ENCODE assay signal across 1 cellular context in the genomic region with DNA sequence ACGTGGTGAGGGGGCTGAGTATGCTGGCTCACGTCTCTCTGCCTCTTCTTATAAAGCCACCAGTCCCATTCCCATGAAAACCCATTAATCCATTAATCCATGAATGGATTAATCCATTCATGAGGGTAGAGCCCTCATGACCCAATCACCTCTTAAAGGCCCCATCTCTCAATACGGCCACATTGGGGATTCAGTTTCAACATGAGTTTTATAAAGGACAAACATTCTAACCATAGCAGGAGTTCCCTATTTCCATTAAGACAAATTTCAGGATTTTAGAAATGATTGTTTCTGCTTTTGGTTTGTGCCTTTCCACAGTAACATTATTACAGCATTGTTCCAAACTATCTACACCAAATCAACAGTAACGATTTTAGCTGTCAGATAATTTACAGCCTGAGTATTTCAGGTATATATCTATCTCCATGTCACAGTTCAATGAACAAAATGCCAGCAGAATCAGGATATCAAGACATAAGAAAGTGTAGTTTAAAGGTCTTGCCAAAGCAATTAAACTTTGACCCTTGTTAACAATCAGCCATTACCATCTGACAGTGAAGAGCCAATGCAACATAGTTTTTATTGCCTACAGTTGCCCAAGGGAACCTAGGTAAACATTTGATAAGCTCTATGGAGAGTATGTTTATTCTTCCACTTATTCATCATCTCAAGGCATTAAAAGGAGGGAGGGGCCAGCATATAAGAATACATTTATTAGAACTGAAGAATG.
TF ChIP-seq lines count a peak whose summit lies in the region.

No MANE protein-coding gene starts in this region.

TF ChIP-seq in GM12878, 131 proteins besides CTCF, POLR2A, EP300 and RAD21 (continued from another document):
- TF ChIP-seq, protein P1, sequence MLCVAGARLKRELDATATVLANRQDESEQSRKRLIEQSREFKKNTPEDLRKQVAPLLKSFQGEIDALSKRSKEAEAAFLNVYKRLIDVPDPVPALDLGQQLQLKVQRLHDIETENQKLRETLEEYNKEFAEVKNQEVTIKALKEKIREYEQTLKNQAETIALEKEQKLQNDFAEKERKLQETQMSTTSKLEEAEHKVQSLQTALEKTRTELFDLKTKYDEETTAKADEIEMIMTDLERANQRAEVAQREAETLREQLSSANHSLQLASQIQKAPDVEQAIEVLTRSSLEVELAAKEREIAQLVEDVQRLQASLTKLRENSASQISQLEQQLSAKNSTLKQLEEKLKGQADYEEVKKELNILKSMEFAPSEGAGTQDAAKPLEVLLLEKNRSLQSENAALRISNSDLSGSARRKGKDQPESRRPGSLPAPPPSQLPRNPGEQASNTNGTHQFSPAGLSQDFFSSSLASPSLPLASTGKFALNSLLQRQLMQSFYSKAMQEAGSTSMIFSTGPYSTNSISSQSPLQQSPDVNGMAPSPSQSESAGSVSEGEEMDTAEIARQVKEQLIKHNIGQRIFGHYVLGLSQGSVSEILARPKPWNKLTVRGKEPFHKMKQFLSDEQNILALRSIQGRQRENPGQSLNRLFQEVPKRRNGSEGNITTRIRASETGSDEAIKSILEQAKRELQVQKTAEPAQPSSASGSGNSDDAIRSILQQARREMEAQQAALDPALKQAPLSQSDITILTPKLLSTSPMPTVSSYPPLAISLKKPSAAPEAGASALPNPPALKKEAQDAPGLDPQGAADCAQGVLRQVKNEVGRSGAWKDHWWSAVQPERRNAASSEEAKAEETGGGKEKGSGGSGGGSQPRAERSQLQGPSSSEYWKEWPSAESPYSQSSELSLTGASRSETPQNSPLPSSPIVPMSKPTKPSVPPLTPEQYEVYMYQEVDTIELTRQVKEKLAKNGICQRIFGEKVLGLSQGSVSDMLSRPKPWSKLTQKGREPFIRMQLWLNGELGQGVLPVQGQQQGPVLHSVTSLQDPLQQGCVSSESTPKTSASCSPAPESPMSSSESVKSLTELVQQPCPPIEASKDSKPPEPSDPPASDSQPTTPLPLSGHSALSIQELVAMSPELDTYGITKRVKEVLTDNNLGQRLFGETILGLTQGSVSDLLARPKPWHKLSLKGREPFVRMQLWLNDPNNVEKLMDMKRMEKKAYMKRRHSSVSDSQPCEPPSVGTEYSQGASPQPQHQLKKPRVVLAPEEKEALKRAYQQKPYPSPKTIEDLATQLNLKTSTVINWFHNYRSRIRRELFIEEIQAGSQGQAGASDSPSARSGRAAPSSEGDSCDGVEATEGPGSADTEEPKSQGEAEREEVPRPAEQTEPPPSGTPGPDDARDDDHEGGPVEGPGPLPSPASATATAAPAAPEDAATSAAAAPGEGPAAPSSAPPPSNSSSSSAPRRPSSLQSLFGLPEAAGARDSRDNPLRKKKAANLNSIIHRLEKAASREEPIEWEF (IDR thresholded peaks at IDR 0.05; ENCODE audit: insufficient replicate concordance, low read depth, low read length) = no peak
- TF ChIP-seq, protein P2, sequence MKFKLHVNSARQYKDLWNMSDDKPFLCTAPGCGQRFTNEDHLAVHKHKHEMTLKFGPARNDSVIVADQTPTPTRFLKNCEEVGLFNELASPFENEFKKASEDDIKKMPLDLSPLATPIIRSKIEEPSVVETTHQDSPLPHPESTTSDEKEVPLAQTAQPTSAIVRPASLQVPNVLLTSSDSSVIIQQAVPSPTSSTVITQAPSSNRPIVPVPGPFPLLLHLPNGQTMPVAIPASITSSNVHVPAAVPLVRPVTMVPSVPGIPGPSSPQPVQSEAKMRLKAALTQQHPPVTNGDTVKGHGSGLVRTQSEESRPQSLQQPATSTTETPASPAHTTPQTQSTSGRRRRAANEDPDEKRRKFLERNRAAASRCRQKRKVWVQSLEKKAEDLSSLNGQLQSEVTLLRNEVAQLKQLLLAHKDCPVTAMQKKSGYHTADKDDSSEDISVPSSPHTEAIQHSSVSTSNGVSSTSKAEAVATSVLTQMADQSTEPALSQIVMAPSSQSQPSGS (IDR thresholded peaks at IDR 0.05; ENCODE audit: low read length) = no peak
- TF ChIP-seq NBN (IDR thresholded peaks at IDR 0.05) = no peak
- no peak for TF ChIP-seq SPI1 (IDR thresholded peaks at IDR 0.05; ENCODE audit: borderline replicate concordance, insufficient read depth, low read depth, low read length)
- TF ChIP-seq, protein P3, sequence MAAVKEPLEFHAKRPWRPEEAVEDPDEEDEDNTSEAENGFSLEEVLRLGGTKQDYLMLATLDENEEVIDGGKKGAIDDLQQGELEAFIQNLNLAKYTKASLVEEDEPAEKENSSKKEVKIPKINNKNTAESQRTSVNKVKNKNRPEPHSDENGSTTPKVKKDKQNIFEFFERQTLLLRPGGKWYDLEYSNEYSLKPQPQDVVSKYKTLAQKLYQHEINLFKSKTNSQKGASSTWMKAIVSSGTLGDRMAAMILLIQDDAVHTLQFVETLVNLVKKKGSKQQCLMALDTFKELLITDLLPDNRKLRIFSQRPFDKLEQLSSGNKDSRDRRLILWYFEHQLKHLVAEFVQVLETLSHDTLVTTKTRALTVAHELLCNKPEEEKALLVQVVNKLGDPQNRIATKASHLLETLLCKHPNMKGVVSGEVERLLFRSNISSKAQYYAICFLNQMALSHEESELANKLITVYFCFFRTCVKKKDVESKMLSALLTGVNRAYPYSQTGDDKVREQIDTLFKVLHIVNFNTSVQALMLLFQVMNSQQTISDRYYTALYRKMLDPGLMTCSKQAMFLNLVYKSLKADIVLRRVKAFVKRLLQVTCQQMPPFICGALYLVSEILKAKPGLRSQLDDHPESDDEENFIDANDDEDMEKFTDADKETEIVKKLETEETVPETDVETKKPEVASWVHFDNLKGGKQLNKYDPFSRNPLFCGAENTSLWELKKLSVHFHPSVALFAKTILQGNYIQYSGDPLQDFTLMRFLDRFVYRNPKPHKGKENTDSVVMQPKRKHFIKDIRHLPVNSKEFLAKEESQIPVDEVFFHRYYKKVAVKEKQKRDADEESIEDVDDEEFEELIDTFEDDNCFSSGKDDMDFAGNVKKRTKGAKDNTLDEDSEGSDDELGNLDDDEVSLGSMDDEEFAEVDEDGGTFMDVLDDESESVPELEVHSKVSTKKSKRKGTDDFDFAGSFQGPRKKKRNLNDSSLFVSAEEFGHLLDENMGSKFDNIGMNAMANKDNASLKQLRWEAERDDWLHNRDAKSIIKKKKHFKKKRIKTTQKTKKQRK (IDR thresholded peaks at IDR 0.05; ENCODE audit: low read depth, low read length) = no peak
- TF ChIP-seq, protein P4, sequence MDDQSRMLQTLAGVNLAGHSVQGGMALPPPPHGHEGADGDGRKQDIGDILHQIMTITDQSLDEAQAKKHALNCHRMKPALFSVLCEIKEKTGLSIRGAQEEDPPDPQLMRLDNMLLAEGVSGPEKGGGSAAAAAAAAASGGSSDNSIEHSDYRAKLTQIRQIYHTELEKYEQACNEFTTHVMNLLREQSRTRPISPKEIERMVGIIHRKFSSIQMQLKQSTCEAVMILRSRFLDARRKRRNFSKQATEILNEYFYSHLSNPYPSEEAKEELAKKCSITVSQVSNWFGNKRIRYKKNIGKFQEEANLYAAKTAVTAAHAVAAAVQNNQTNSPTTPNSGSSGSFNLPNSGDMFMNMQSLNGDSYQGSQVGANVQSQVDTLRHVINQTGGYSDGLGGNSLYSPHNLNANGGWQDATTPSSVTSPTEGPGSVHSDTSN (IDR thresholded peaks at IDR 0.05; ENCODE audit: insufficient replicate concordance, low read depth, low read length) = no peak
- TF ChIP-seq NR2F1 (conservative IDR thresholded peaks at IDR 0.05) = peak; percentile 27; the same call in 1 of the 2 replicates
- TF ChIP-seq CREB1 (IDR thresholded peaks at IDR 0.05; ENCODE audit: low read depth) = no peak
- TF ChIP-seq IKZF2 (IDR thresholded peaks at IDR 0.05) = no peak
- no peak for TF ChIP-seq SIN3A (IDR thresholded peaks at IDR 0.05; ENCODE audit: low read depth, low read length)
- TF ChIP-seq EED (IDR thresholded peaks at IDR 0.05; ENCODE audit: low read depth) = no peak
- no peak for TF ChIP-seq MYB (IDR thresholded peaks at IDR 0.05; ENCODE audit: borderline replicate concordance, low read depth, low read length)
- TF ChIP-seq HDAC2 (IDR thresholded peaks at IDR 0.05) = no peak
- TF ChIP-seq TARDBP (IDR thresholded peaks at IDR 0.05; ENCODE audit: borderline replicate concordance) = no peak
